In genomic region chr20:57410398-57411323, GRCh38 we compare ENCODE assay signal across 1 cellular context.
TF ChIP-seq lines count a peak whose summit lies in the region.

No MANE protein-coding gene starts in this region.

TF ChIP-seq in HepG2, 621 proteins besides CTCF, POLR2A, EP300 and RAD21:
- TF ChIP-seq MNT (IDR thresholded peaks at IDR 0.05) (peak; percentile 86; the same call in 1 of the 2 replicates), ZC3H13 (CRISPR knock-in tag; IDR thresholded peaks at IDR 0.05) (peak; percentile 5; the same call in 1 of the 2 replicates), HES4 (CRISPR knock-in tag; IDR thresholded peaks at IDR 0.05; ENCODE audit: borderline replicate concordance) (no peak), IKZF1 (IDR thresholded peaks at IDR 0.05) (peak; percentile 76; the same call in 1 of the 2 replicates), ATF4 (CRISPR knock-in tag; IDR thresholded peaks at IDR 0.05) (no peak), RNF2 (conservative IDR thresholded peaks at IDR 0.05; ENCODE audit: low read depth) (peak; percentile 40; the same call in 1 of the 2 replicates), ZNF282 (IDR thresholded peaks at IDR 0.05; ENCODE audit: partially characterized antibody) (peak; percentile 87)
